1 cellular context compared by ENCODE assay signal in genomic region chr12:96378319-96378718, GRCh38.
TF ChIP-seq lines count a peak whose summit lies in the region.

No MANE protein-coding gene starts in this region.

TF ChIP-seq in IMR-90, 13 proteins besides CTCF, POLR2A, EP300 and RAD21:
- TF ChIP-seq SMC3 (IDR thresholded peaks at IDR 0.05; ENCODE audit: low read depth, low read length) (no peak), RFX5 (IDR thresholded peaks at IDR 0.05; ENCODE audit: low read depth, low read length) (no peak), CEBPB (IDR thresholded peaks at IDR 0.05; ENCODE audit: low read depth, low read length) (no peak), MAZ (IDR thresholded peaks at IDR 0.05; ENCODE audit: borderline replicate concordance, low read depth, low read length) (no peak), FOS (IDR thresholded peaks at IDR 0.05; ENCODE audit: low read depth, low read length) (no peak), RCOR1 (IDR thresholded peaks at IDR 0.05; ENCODE audit: insufficient replicate concordance, low read length) (no peak)
